ENCODE assay signal across 12 cellular contexts in genomic region chr11:108278954-108279353, GRCh38. TPM values are rescaled to one million over a fixed set of nuclear protein-coding genes. Genes with fewer than 3 reads are reported as not detected.
A peak's percentile ranks its signal among the peaks of the same experiment; 100 is the strongest.
DNase-seq lines count a peak whose midpoint lies in the region; ATAC-seq and TF ChIP-seq lines count a peak whose summit lies in the region.
"Had no signal": no experiment of that assay in that cellular context is flagged by ENCODE, and none has a peak within 500 bp of the region (broad histone marks: within the 10 kb centered on the region; RNA-seq: fewer than 3 reads in every experiment).

No MANE protein-coding gene starts in this region.

- intact Hi-C loops in Right ventricle myocardium inferior (cut with DNase I), result no loop called here

- H3K9me3 Mint-ChIP-seq in stimulated activated naive B cell treated with anti-CD40 and anti-IgM and Interleukin-4, amounts not matched to agents 10 μg/mL and 1 μg/mL and 100 μg/mL, for 72 hours, result peaks cover 13% of the 10 kb centered on the region in 2 donors

- peak overlapping the region; percentile 60 for H3K27ac Mint-ChIP-seq in T-helper 17 cell
- H3K27ac Mint-ChIP-seq in stimulated activated naive B cell treated with anti-CD40 and anti-IgM and Interleukin-4, amounts not matched to agents 10 μg/mL and 1 μg/mL and 100 μg/mL, for 72 hours, result peak overlapping the region; percentile 66

- H3K27me3 ChIP-seq in cardiac muscle cell, result no peaks in the 10 kb centered on the region

- ATAC-seq in Right ventricle myocardium inferior (no peak), T-helper 17 cell (no peak), left lobe of liver (peak; percentile 71), GM19463 (IDR thresholded peaks at IDR 0.05; ENCODE audit: unreplicated experiment) (no peak)
- ATAC-seq in stimulated activated naive B cell treated with anti-CD40 and anti-IgM and Interleukin-4, amounts not matched to agents 10 μg/mL and 1 μg/mL and 100 μg/mL, for 72 hours (replicated peaks), result no peak
- ATAC-seq: left colon, sciatic nerve had no signal

- H3K4me1 ChIP-seq in cardiac muscle cell (ENCODE audit: low read depth), result peaks cover 23% of the 10 kb centered on the region

- peaks cover 24% of the 10 kb centered on the region for H3K36me3 Mint-ChIP-seq in T-helper 17 cell (ENCODE audit: low read depth)
- peaks cover 37 to 40% of the 10 kb centered on the region in 2 donors for H3K36me3 Mint-ChIP-seq in stimulated activated naive B cell treated with anti-CD40 and anti-IgM and Interleukin-4, amounts not matched to agents 10 μg/mL and 1 μg/mL and 100 μg/mL, for 72 hours

- H3K9me3 ChIP-seq in cardiac muscle cell (ENCODE audit: low read depth) (no peaks in the 10 kb centered on the region), T-helper 17 cell (ENCODE audit: control insufficient read depth, low read length, poor library complexity, severe bottlenecking) (no peaks in the 10 kb centered on the region)

- no peak overlapping the region for H3K4me3 Mint-ChIP-seq in T-helper 17 cell
- H3K4me3 Mint-ChIP-seq in stimulated activated naive B cell treated with anti-CD40 and anti-IgM and Interleukin-4, amounts not matched to agents 10 μg/mL and 1 μg/mL and 100 μg/mL, for 72 hours, result no peak overlapping the region

- DNase-seq in cardiac muscle cell (ENCODE audit: low read depth in 1 of 2, low spot score in 1 of 2), result peak in 1 of 2 donors; percentile 8
- no peak for DNase-seq in Right ventricle myocardium inferior (ENCODE audit: missing footprints)
- DNase-seq in T-helper 17 cell, result no peak
- DNase-seq in left lobe of liver (ENCODE audit: low spot score), result no peak
- no peak for DNase-seq in stimulated activated naive B cell treated with anti-CD40 and anti-IgM and Interleukin-4, amounts not matched to agents 10 μg/mL and 1 μg/mL and 100 μg/mL, for 72 hours
- no peak for DNase-seq in NCI-H1930 (lab: John Stamatoyannopoulos, UW)
- DNase-seq in effector CD8-positive, alpha-beta T cell (lab: John Stamatoyannopoulos, UW), result no peak
- DNase-seq: dermis blood vessel endothelial cell; left colon; stimulated activated CD4-positive, alpha-beta T cell treated with anti-CD3 and anti-CD28 coated beads, Interleukin-4, amount 100 ng/mL, for 24 hours had no signal

- H3K27me3 Mint-ChIP-seq in T-helper 17 cell, result no peaks in the 10 kb centered on the region
- no peaks in the 10 kb centered on the region for H3K27me3 Mint-ChIP-seq in stimulated activated naive B cell treated with anti-CD40 and anti-IgM and Interleukin-4, amounts not matched to agents 10 μg/mL and 1 μg/mL and 100 μg/mL, for 72 hours

- peaks cover 10% of the 10 kb centered on the region for H3K36me3 ChIP-seq in cardiac muscle cell

- no peak overlapping the region for H3K4me3 ChIP-seq in cardiac muscle cell

- peaks cover 17% of the 10 kb centered on the region for H3K4me1 Mint-ChIP-seq in T-helper 17 cell
- peaks cover 6 to 7% of the 10 kb centered on the region in 2 donors for H3K4me1 Mint-ChIP-seq in stimulated activated naive B cell treated with anti-CD40 and anti-IgM and Interleukin-4, amounts not matched to agents 10 μg/mL and 1 μg/mL and 100 μg/mL, for 72 hours

- TF ChIP-seq CTCF in cardiac muscle cell (IDR thresholded peaks at IDR 0.05; ENCODE audit: low read depth, low read length), result no peak

- H3K27ac ChIP-seq in cardiac muscle cell, result peak overlapping the region; percentile 96

RNA-seq across cellular contexts. Expression of gene ATM, which starts 56.1 kb away (rescaled TPM):
- total RNA-seq in cardiac muscle cell (45.6 and 62.7 TPM in 2 replicates), Right ventricle myocardium inferior (24.9 TPM), T-helper 17 cell (100 to 1,000 TPM; 203 to 260 TPM), left lobe of liver (25.7 TPM)
- polyA plus RNA-seq in cardiac muscle cell, result 17.8 and 19.0 TPM in 2 replicates

RNA-seq across cellular contexts. Expression of gene NPAT, which starts 56.5 kb away (rescaled TPM):
- total RNA-seq in cardiac muscle cell, result 9.0 and 9.9 TPM in 2 replicates
- polyA plus RNA-seq in cardiac muscle cell, result 9.7 and 10.1 TPM in 2 replicates
- total RNA-seq in Right ventricle myocardium inferior, result 7.4 TPM
- total RNA-seq in T-helper 17 cell, result 10 to 100 TPM; 23.3 to 31.0 TPM
- total RNA-seq in left lobe of liver, result 5.4 TPM
